Comparison of ENCODE assay signal across 8 cellular contexts in the genomic region with DNA sequence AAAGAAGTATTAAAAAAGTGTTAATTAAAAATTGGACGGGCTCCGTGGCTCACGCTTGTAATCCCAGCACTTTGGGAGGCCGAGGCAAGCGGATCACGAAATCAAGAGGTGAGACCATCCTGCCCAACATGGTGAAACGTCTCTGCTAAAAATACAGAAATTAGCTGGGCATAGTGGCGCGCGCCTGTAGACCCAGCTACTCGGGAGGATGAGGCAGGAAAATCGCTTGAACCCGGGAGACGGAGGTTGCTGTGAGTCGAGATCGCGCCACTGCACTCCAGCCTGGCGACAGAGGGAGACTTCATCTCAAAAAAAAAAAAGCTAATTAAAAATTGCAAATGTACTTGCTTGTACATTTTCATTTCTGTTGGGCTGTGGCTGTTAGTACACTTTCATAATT. TPM values are rescaled to one million over a fixed set of nuclear protein-coding genes. Genes with fewer than 3 reads are reported as not detected.
A peak's percentile ranks its signal among the peaks of the same experiment; 100 is the strongest.
DNase-seq lines count a peak whose midpoint lies in the region; ATAC-seq, FAIRE-seq and TF ChIP-seq lines count a peak whose summit lies in the region.
"Not testable (repeated sequence)": the region's sequence is repeated elsewhere in the genome, so short reads cannot be mapped to it uniquely, and the experiment has no call there.

No MANE protein-coding gene starts in this region.

- H3K4me3 Mint-ChIP-seq in activated T-helper 17 cell treated with anti-CD3 and anti-CD28 coated beads, Interleukin-2, amount 50 U/mL, for 72 hours, result peak overlapping the region; percentile 96
- peak overlapping the region; percentile 82 to 98 (median 94) for H3K4me3 Mint-ChIP-seq in naive thymus-derived CD4-positive, alpha-beta T cell

- H3K9me3 Mint-ChIP-seq in activated T-helper 17 cell treated with anti-CD3 and anti-CD28 coated beads, Interleukin-2, amount 50 U/mL, for 72 hours; naive thymus-derived CD4-positive, alpha-beta T cell: not testable (repeated sequence)

- H3K4me1 ChIP-seq in A673 (ENCODE audit: insufficient read depth, low read length, poor library complexity, severe bottlenecking) (peaks cover 34% of the 10 kb centered on the region), Panc1 (ENCODE audit: control insufficient read depth, insufficient read depth, low read length) (peaks cover 23% of the 10 kb centered on the region)
- not testable (repeated sequence) for H3K4me1 ChIP-seq in right cardiac atrium (ENCODE audit: control insufficient read depth, insufficient read depth, low read length); small intestine (ENCODE audit: control insufficient read depth in 2 of 2, insufficient read depth in 1 of 2, low read depth in 1 of 2, low read length in 1 of 2)
- peaks cover 32 to 38% of the 10 kb centered on the region in 2 donors for H3K4me1 ChIP-seq in naive thymus-derived CD4-positive, alpha-beta T cell (ENCODE audit: control insufficient read depth in 2 of 2, insufficient read depth in 2 of 2, low read length in 2 of 2)

- H3K36me3 Mint-ChIP-seq in activated T-helper 17 cell treated with anti-CD3 and anti-CD28 coated beads, Interleukin-2, amount 50 U/mL, for 72 hours (ENCODE audit: low read depth), result peaks cover 38% of the 10 kb centered on the region
- not testable (repeated sequence) for H3K36me3 Mint-ChIP-seq in naive thymus-derived CD4-positive, alpha-beta T cell

- H3K27me3 ChIP-seq in A673 (replicated peaks; ENCODE audit: insufficient read depth, low read depth, low read length, poor library complexity); H7 (ENCODE audit: control insufficient read depth, insufficient read depth, low read length); Panc1 (ENCODE audit: control insufficient read depth, insufficient read depth, low read length); dorsolateral prefrontal cortex; right cardiac atrium (ENCODE audit: control insufficient read depth, insufficient read depth); naive thymus-derived CD4-positive, alpha-beta T cell (ENCODE audit: control insufficient read depth in 2 of 2, insufficient read depth in 2 of 2, low read length in 2 of 2); small intestine (ENCODE audit: control insufficient read depth in 2 of 2, insufficient read depth in 2 of 2, low read length in 2 of 2): not testable (repeated sequence)

- H3K4me1 Mint-ChIP-seq in activated T-helper 17 cell treated with anti-CD3 and anti-CD28 coated beads, Interleukin-2, amount 50 U/mL, for 72 hours, result peaks cover 15% of the 10 kb centered on the region
- H3K4me1 Mint-ChIP-seq in naive thymus-derived CD4-positive, alpha-beta T cell, result peaks cover 37 to 67% (median 57%) of the 10 kb centered on the region in 7 donors

- peak overlapping the region; percentile 98 for H3K4me3 ChIP-seq in A673 (ENCODE audit: low read depth, low read length, poor library complexity, severe bottlenecking)
- peak overlapping the region; percentile 94 for H3K4me3 ChIP-seq in H7 (ENCODE audit: insufficient read depth, low read depth, low read length)
- peak overlapping the region; percentile 89 to 97 for H3K4me3 ChIP-seq in Panc1 (ENCODE audit: low read depth in 2 of 2, low read length in 2 of 2)
- H3K4me3 ChIP-seq in dorsolateral prefrontal cortex, result peak overlapping the region; percentile 70 to 100 (median 98)
- peak overlapping the region; percentile 71 for H3K4me3 ChIP-seq in right cardiac atrium (ENCODE audit: low read length)
- peak overlapping the region; percentile 91 for H3K4me3 ChIP-seq in naive thymus-derived CD4-positive, alpha-beta T cell (ENCODE audit: low read length)
- H3K4me3 ChIP-seq in small intestine (ENCODE audit: low read depth in 1 of 2, low read length in 2 of 2), result peak overlapping the region; percentile 97

- WGBS in right cardiac atrium, result 57% methylated on average over 18 of the region's 18 CpGs
- 36 to 52% (median 48%) methylated on average over 18 of the region's 18 CpGs for WGBS in small intestine, 3 donors

- H3K36me3 ChIP-seq in A673 (ENCODE audit: insufficient read depth, low read length, poor library complexity, severe bottlenecking) (peaks cover 21% of the 10 kb centered on the region), Panc1 (ENCODE audit: control insufficient read depth, insufficient read depth, low read length) (peaks cover 25% of the 10 kb centered on the region)
- H3K36me3 ChIP-seq in H7 (replicated peaks; ENCODE audit: control insufficient read depth, insufficient read depth, low read length); small intestine (ENCODE audit: control insufficient read depth in 2 of 2, insufficient read depth in 2 of 2, low read length in 2 of 2): not testable (repeated sequence)
- H3K36me3 ChIP-seq in naive thymus-derived CD4-positive, alpha-beta T cell (ENCODE audit: control insufficient read depth in 2 of 3, insufficient read depth in 3 of 3, low read length in 3 of 3), result peaks cover 8 to 30% (median 11%) of the 10 kb centered on the region in 3 experiments

- intact Hi-C loops in A673 (cut with micrococcal nuclease; ENCODE audit: unreplicated experiment); Panc1 (cut with micrococcal nuclease; ENCODE audit: unreplicated experiment); right cardiac atrium (cut with DNase I): not testable (repeated sequence)
- intact Hi-C loops in dorsolateral prefrontal cortex (cut with DNase I), result loop anchor here (5.0 to 10.0 kb wide), 3 partner anchors 63 to 361 kb away; a partner anchor contains a TSS
- intact Hi-C loops in naive thymus-derived CD4-positive, alpha-beta T cell (cut with micrococcal nuclease), result loop anchor here (2.0 to 5.0 kb wide), 4 partner anchors 35 to 358 kb away; a partner anchor contains a TSS

- not testable (repeated sequence) for TF ChIP-seq CTCF in A673 (conservative IDR thresholded peaks at IDR 0.05; ENCODE audit: low read depth, low read length); Panc1 (IDR thresholded peaks at IDR 0.05); dorsolateral prefrontal cortex (IDR thresholded peaks at IDR 0.05 in 54 of 56, conservative IDR thresholded peaks at IDR 0.05 in 2 of 56; ENCODE audit: low read depth in 1 of 56, partially characterized antibody in 56 of 56)

- CTCF ChIA-PET in A673 (lab: Charles Lee), result interaction anchor here (0.7 kb wide), 1 partner anchor 292 kb away, joined by 7 read pairs; no protein-coding TSS in a partner anchor
- CTCF ChIA-PET in Panc1 (lab: Charles Lee), result not testable (repeated sequence)
- CTCF ChIA-PET in naive thymus-derived CD4-positive, alpha-beta T cell (lab: Charles Lee), result interaction anchor here (0.6 kb wide), 2 partner anchors 43 to 62 kb away, joined by 3 read pairs; no protein-coding TSS in a partner anchor

- POLR2A ChIA-PET in A673 (lab: Charles Lee; ENCODE audit: low non-redundant PET) (interaction anchor here (0.6 kb wide), 1 partner anchor 216 kb away, joined by 3 read pairs; no protein-coding TSS in a partner anchor), Panc1 (lab: Charles Lee) (interaction anchor here (0.7 kb wide), 1 partner anchor 139 kb away, joined by 4 read pairs; no protein-coding TSS in a partner anchor)
- POLR2A ChIA-PET in naive thymus-derived CD4-positive, alpha-beta T cell (lab: Charles Lee), result interaction anchor here (0.6 kb wide), 1 partner anchor 1494 kb away, joined by 4 read pairs; no protein-coding TSS in a partner anchor

- ATAC-seq in Panc1; activated T-helper 17 cell treated with anti-CD3 and anti-CD28 coated beads, Interleukin-2, amount 50 U/mL, for 72 hours (replicated peaks); right cardiac atrium; naive thymus-derived CD4-positive, alpha-beta T cell: not testable (repeated sequence)

- in situ Hi-C loops in Panc1 (cut with HindIII; ENCODE audit: low pct_unique_long_range_greater_than_20kb, low sequenced_read_pairs), result not testable (repeated sequence)

- not testable (repeated sequence) for H3K27ac ChIP-seq in A673 (ENCODE audit: low read depth, low read length, poor library complexity, severe bottlenecking); right cardiac atrium (ENCODE audit: low read length); small intestine (ENCODE audit: low read depth in 1 of 2, low read length in 1 of 2)
- peak overlapping the region; percentile 86 for H3K27ac ChIP-seq in Panc1 (ENCODE audit: low read length)
- H3K27ac ChIP-seq in dorsolateral prefrontal cortex, result peak overlapping the region in 3 of 59 donors; percentile 91 to 94 (median 94)
- H3K27ac ChIP-seq in naive thymus-derived CD4-positive, alpha-beta T cell (ENCODE audit: low read depth, low read length), result peak overlapping the region; percentile 87

- not testable (repeated sequence) for BruUV-seq in A673 (replicated peaks; lab: Mats Ljungman, UMichigan); Panc1 (replicated peaks; lab: Mats Ljungman, UMichigan)

- H3K27me3 Mint-ChIP-seq in activated T-helper 17 cell treated with anti-CD3 and anti-CD28 coated beads, Interleukin-2, amount 50 U/mL, for 72 hours; naive thymus-derived CD4-positive, alpha-beta T cell: not testable (repeated sequence)

- not testable (repeated sequence) for DNase-seq in A673 (ENCODE audit: low spot score); H7; Panc1 (ENCODE audit: low read depth, low spot score); dorsolateral prefrontal cortex; naive thymus-derived CD4-positive, alpha-beta T cell; small intestine
- peak in 1 of 3 donors; percentile 10 for DNase-seq in right cardiac atrium

- not testable (repeated sequence) for FAIRE-seq in small intestine (lab: Jason Lieb, UNC)

- peak overlapping the region; percentile 94 for H3K27ac Mint-ChIP-seq in activated T-helper 17 cell treated with anti-CD3 and anti-CD28 coated beads, Interleukin-2, amount 50 U/mL, for 72 hours
- peak overlapping the region; percentile 49 to 93 (median 88) for H3K27ac Mint-ChIP-seq in naive thymus-derived CD4-positive, alpha-beta T cell

- H3K9me3 ChIP-seq in A673 (ENCODE audit: low read depth, low read length, poor library complexity, severe bottlenecking); Panc1 (ENCODE audit: control insufficient read depth, insufficient read depth, low read depth, low read length); right cardiac atrium (ENCODE audit: control insufficient read depth, low read length); naive thymus-derived CD4-positive, alpha-beta T cell (ENCODE audit: control insufficient read depth in 2 of 3, low read length in 3 of 3); small intestine (ENCODE audit: control insufficient read depth, low read depth): not testable (repeated sequence)

RNA-seq across cellular contexts. Expression of a gene that starts 1.1 kb away (rescaled TPM):
- total RNA-seq in A673 (2021), result 48.6 and 51.0 TPM in 2 replicates
- total RNA-seq in H7 (2014; rRNA removed; shearing (Covaris generic)), result 15.8 and 17.4 TPM in 2 replicates
- total RNA-seq in Panc1 (2021; ENCODE audit: unreplicated experiment), result 42.2 TPM
- polyA plus RNA-seq in Panc1 (2012; ENCODE audit: insufficient read length), result 34.1 TPM
- total RNA-seq in activated T-helper 17 cell treated with anti-CD3 and anti-CD28 coated beads, Interleukin-2, amount 50 U/mL, for 72 hours, result 10 to 100 TPM; 30.9 to 39.9 TPM
- total RNA-seq in dorsolateral prefrontal cortex, result 10 to 100 TPM; 21.7 to 47.0 (median 35.6) TPM
- 10 to 100 TPM; 33.8 to 43.5 (median 41.7) TPM for total RNA-seq in right cardiac atrium
- polyA plus RNA-seq in right cardiac atrium, result 60.8 TPM
- total RNA-seq in naive thymus-derived CD4-positive, alpha-beta T cell, result 10 to 100 TPM; 13.6 to 26.3 (median 24.1) TPM
- polyA plus RNA-seq in naive thymus-derived CD4-positive, alpha-beta T cell, result 10 to 100 TPM; 36.7 to 51.3 TPM
- polyA plus RNA-seq in small intestine, result 10 to 100 TPM; 33.0 to 68.7 (median 56.5) TPM

RNA-seq across cellular contexts. Expression of a gene that starts 1.4 kb away (rescaled TPM):
- total RNA-seq in A673 (2021) (35.4 and 39.8 TPM in 2 replicates), Panc1 (2021; ENCODE audit: unreplicated experiment) (22.5 TPM), dorsolateral prefrontal cortex (10 to 100 TPM; 25.3 to 45.6 (median 35.3) TPM), right cardiac atrium (10 to 100 TPM; 18.9 to 23.6 (median 19.5) TPM)
- 16.6 and 17.7 TPM in 2 replicates for total RNA-seq in H7 (2014; rRNA removed; shearing (Covaris generic))
- polyA plus RNA-seq in Panc1 (2012; ENCODE audit: insufficient read length), result 9.1 TPM
- 10 to 100 TPM; 21.0 to 33.2 TPM for total RNA-seq in activated T-helper 17 cell treated with anti-CD3 and anti-CD28 coated beads, Interleukin-2, amount 50 U/mL, for 72 hours
- polyA plus RNA-seq in right cardiac atrium (7.7 TPM), small intestine (10 to 100 TPM in 2 of 3 donors, 1 to 10 TPM in 1; 8.5 to 14.2 (median 11.1) TPM)
- 10 to 100 TPM; 29.9 to 38.9 (median 36.4) TPM for total RNA-seq in naive thymus-derived CD4-positive, alpha-beta T cell
- 10 to 100 TPM; 46.2 to 51.7 TPM for polyA plus RNA-seq in naive thymus-derived CD4-positive, alpha-beta T cell

RNA-seq across cellular contexts. Expression of a gene that starts 34.8 kb away (rescaled TPM):
- total RNA-seq in A673 (2021), result 19.3 and 23.6 TPM in 2 replicates
- total RNA-seq in H7 (2014; rRNA removed; shearing (Covaris generic)), result 13.4 and 14.1 TPM in 2 replicates
- total RNA-seq in Panc1 (2021; ENCODE audit: unreplicated experiment), result 22.9 TPM
- 23.8 TPM for polyA plus RNA-seq in Panc1 (2012; ENCODE audit: insufficient read length)
- total RNA-seq in activated T-helper 17 cell treated with anti-CD3 and anti-CD28 coated beads, Interleukin-2, amount 50 U/mL, for 72 hours, result 10 to 100 TPM in 1 of 2 donors, 1 to 10 TPM in 1; 7.0 to 17.2 TPM
- 10 to 100 TPM in 119 of 120 experiments, 1 to 10 TPM in 1; 9.8 to 20.3 (median 14.3) TPM for total RNA-seq in dorsolateral prefrontal cortex
- total RNA-seq in right cardiac atrium, result 1 to 10 TPM; 4.8 to 6.9 (median 6.5) TPM
- polyA plus RNA-seq in right cardiac atrium, result 6.2 TPM
- 10 to 100 TPM in 4 of 5 experiments, 1 to 10 TPM in 1; 9.8 to 15.1 (median 14.1) TPM for total RNA-seq in naive thymus-derived CD4-positive, alpha-beta T cell
- polyA plus RNA-seq in naive thymus-derived CD4-positive, alpha-beta T cell, result 10 to 100 TPM in 1 of 2 donors, 1 to 10 TPM in 1; 6.3 to 12.2 TPM
- polyA plus RNA-seq in small intestine, result 10 to 100 TPM in 1 of 3 donors, 1 to 10 TPM in 2; 4.9 to 16.5 (median 7.3) TPM

RNA-seq across cellular contexts. Expression of a gene that starts 41.2 kb away (rescaled TPM):
- total RNA-seq in A673 (2021), result 118 and 183 TPM in 2 replicates
- 282 and 412 TPM in 2 replicates for total RNA-seq in H7 (2014; rRNA removed; shearing (Covaris generic))
- total RNA-seq in Panc1 (2021; ENCODE audit: unreplicated experiment), result 436 TPM
- polyA plus RNA-seq in Panc1 (2012; ENCODE audit: insufficient read length), result 1,631 TPM
- total RNA-seq in activated T-helper 17 cell treated with anti-CD3 and anti-CD28 coated beads, Interleukin-2, amount 50 U/mL, for 72 hours, result 10 to 100 TPM in 1 of 2 donors, 1 to 10 TPM in 1; 4.5 to 13.4 TPM
- 1,000 to 10,000 TPM; 1,109 to 2,418 (median 1,592) TPM for total RNA-seq in dorsolateral prefrontal cortex
- total RNA-seq in right cardiac atrium, result 100 to 1,000 TPM; 478 to 697 (median 542) TPM
- 843 TPM for polyA plus RNA-seq in right cardiac atrium
- total RNA-seq in naive thymus-derived CD4-positive, alpha-beta T cell, result 10 to 100 TPM in 1 of 5 experiments, 1 to 10 TPM in 4; 1.4 to 19.8 (median 2.5) TPM
- under 1 TPM in 1 of 2 donors, not detected in 1; 0.40 TPM for polyA plus RNA-seq in naive thymus-derived CD4-positive, alpha-beta T cell
- polyA plus RNA-seq in small intestine, result 10 to 100 TPM; 36.7 to 84.6 (median 60.8) TPM
